8 cellular contexts compared by ENCODE assay signal in genomic region chr13:36297259-36297599, GRCh38. TPM values are rescaled to one million over a fixed set of nuclear protein-coding genes. Genes with fewer than 3 reads are reported as not detected.
DNase-seq lines count a peak whose midpoint lies in the region; ATAC-seq, FAIRE-seq and TF ChIP-seq lines count a peak whose summit lies in the region.

No MANE protein-coding gene starts in this region.

- H3K27ac ChIP-seq in HepG2 (ENCODE audit: extremely low read length, insufficient read depth, low read length) (no peak overlapping the region), thyroid gland (peak overlapping the region in 1 of 3 donors; percentile 87)

- intact Hi-C loops in HepG2 (cut with micrococcal nuclease; ENCODE audit: unreplicated experiment): no loop called here
- intact Hi-C loops in thyroid gland (cut with DNase I): no loop called here

- H3K9me3 ChIP-seq in BE2C (no peaks in the 10 kb centered on the region; the same call in 1 of the 2 replicates), HepG2 (ENCODE audit: low read length) (no peaks in the 10 kb centered on the region), thyroid gland (no peaks in the 10 kb centered on the region)

- H3K4me3 ChIP-seq in BE2C (ENCODE audit: low read depth, low read length): peak overlapping the region; percentile 72
- peak overlapping the region; percentile 38 to 69 (median 42); a peak in 5 of 6 replicates for H3K4me3 ChIP-seq in HepG2 (replicated peaks in 1 of 3; ENCODE audit: insufficient read depth in 1 of 3, low read depth in 2 of 3, low read length in 3 of 3)
- peak overlapping the region; percentile 35 to 58 (median 39) for H3K4me3 ChIP-seq in thyroid gland (replicated peaks in 1 of 3)

- no peaks in the 10 kb centered on the region for H3K79me2 ChIP-seq in HepG2 (ENCODE audit: insufficient read depth, low read length)

- no peak for TF ChIP-seq RAD21 in HepG2 (CRISPR knock-in tag; IDR thresholded peaks at IDR 0.05)

- peak overlapping the region; percentile 63 for H2AFZ ChIP-seq in HepG2 (ENCODE audit: low read length)

- ATAC-seq in GM19372 (IDR thresholded peaks at IDR 0.05; ENCODE audit: low read depth, unreplicated experiment) (peak; percentile 61), HepG2 (no peak)

- H3K36me3 ChIP-seq in BE2C (no peaks in the 10 kb centered on the region), HepG2 (replicated peaks in 1 of 2; ENCODE audit: control insufficient read depth in 1 of 2, insufficient read depth in 2 of 2, low read length in 2 of 2) (no peaks in the 10 kb centered on the region), thyroid gland (no peaks in the 10 kb centered on the region)

- peak overlapping the region; percentile 75 for H3K4me2 ChIP-seq in HepG2 (ENCODE audit: low read depth, low read length)

- 6% methylated on average over 5 of the region's 11 CpGs for WGBS in HepG2 (ENCODE audit: low lambda C conversion rate)
- 9% methylated on average over 11 of the region's 11 CpGs for WGBS in thyroid gland, 2 donors

- in situ Hi-C loops in T47D (cut with HindIII; ENCODE audit: low pct_unique_long_range_greater_than_20kb, low sequenced_read_pairs): no loop called here
- in situ Hi-C loops in HepG2 (cut with HindIII; ENCODE audit: extremely low pct_ligation_motif_present, low pct_unique_long_range_greater_than_20kb): no loop called here

- FAIRE-seq in HepG2 (lab: Jason Lieb, UNC): no peak

- TF ChIP-seq EP300 in HepG2 (IDR thresholded peaks at IDR 0.05; ENCODE audit: low read depth in 2 of 2, low read length in 2 of 2) (no peak), HepG2 (CRISPR knock-in tag; IDR thresholded peaks at IDR 0.05; ENCODE audit: borderline replicate concordance) (no peak)

- TF ChIP-seq CTCF in BE2C (IDR thresholded peaks at IDR 0.05; ENCODE audit: low read depth, low read length) (no peak), HepG2 (CRISPR knock-in tag; IDR thresholded peaks at IDR 0.05) (no peak), thyroid gland (IDR thresholded peaks at IDR 0.05) (no peak)

- CTCF ChIA-PET in HepG2 (lab: Yijun Ruan, JAX; ENCODE audit: low intra/inter-chr PET ratio, low total read pairs): no interaction called here

- TSS peak; percentile 69 for BruUV-seq in HepG2 (replicated peaks; lab: Mats Ljungman, UMichigan)

- H3K4me1 ChIP-seq in BE2C (no peaks in the 10 kb centered on the region), HepG2 (ENCODE audit: insufficient read depth, low read length) (no peaks in the 10 kb centered on the region), thyroid gland (peaks cover 5 to 7% of the 10 kb centered on the region in 2 donors)

- H4K20me1 ChIP-seq in HepG2 (ENCODE audit: insufficient read depth, low read length): no peaks in the 10 kb centered on the region

- no peak for TF ChIP-seq POLR2A in HepG2 (IDR thresholded peaks at IDR 0.05; ENCODE audit: insufficient read depth in 1 of 2, low read depth in 2 of 2, low read length in 2 of 2)
- no peak for TF ChIP-seq POLR2A in thyroid gland (IDR thresholded peaks at IDR 0.05)

- peak overlapping the region; percentile 49; the same call in 1 of the 2 replicates for H3K9ac ChIP-seq in HepG2 (ENCODE audit: insufficient read depth, low read depth, low read length)

- H3K27me3 ChIP-seq in BE2C (peaks cover 4% of the 10 kb centered on the region; the same call in 1 of the 2 replicates), HepG2 (ENCODE audit: control insufficient read depth in 1 of 2, insufficient read depth in 2 of 2, low read length in 2 of 2) (peaks cover 0 to 7% of the 10 kb centered on the region in 2 experiments; a peak in 3 of 5 replicates), thyroid gland (no peaks in the 10 kb centered on the region)

- no peak for DNase-seq in BE2C
- DNase-seq in LHCN-M2 (ENCODE audit: low read depth): peak; percentile 49
- DNase-seq in T47D (ENCODE audit: low read depth in 1 of 2, low spot score in 1 of 2): peak; percentile 17 to 48
- DNase-seq in HepG2 (ENCODE audit: low spot score): no peak
- no peak for DNase-seq in thyroid gland
- DNase-seq in central memory CD4-positive, alpha-beta T cell: no peak
- no peak for DNase-seq in cerebellar cortex (ENCODE audit: low spot score)

- POLR2A ChIA-PET in HepG2 (lab: Yijun Ruan, JAX): interaction anchor here (1.4 kb wide), 1 partner anchor 50 kb away, joined by 3 read pairs; no protein-coding TSS in a partner anchor

TF ChIP-seq in HepG2, 621 proteins besides CTCF, POLR2A, EP300 and RAD21:
- no peak for TF ChIP-seq ZNF644 (CRISPR knock-in tag; IDR thresholded peaks at IDR 0.05; ENCODE audit: low read depth)
- TF ChIP-seq HMGA1 (CRISPR knock-in tag; conservative IDR thresholded peaks at IDR 0.05): no peak

RNA-seq across cellular contexts. Expression of gene CCDC169, which starts 0.4 kb away (rescaled TPM):
- 2.6 TPM for polyA plus RNA-seq in BE2C (2012; ENCODE audit: insufficient read depth, insufficient read length, low read depth)
- total RNA-seq in LHCN-M2 (2014; rRNA removed): 6.5 and 8.1 TPM in 2 replicates
- 3.3 TPM for polyA plus RNA-seq in LHCN-M2 (2012)
- total RNA-seq in HepG2 (2016; rRNA removed; fragmentation: Illumina TruSeq; extraction: Trizol): 0.33 and 0.38 TPM in 2 replicates
- total RNA-seq in HepG2 (2016; cell fraction: cytosol; rRNA removed; fragmentation: Illumina TruSeq; extraction: Trizol; ENCODE audit: low read depth): 0.30 TPM in 1 of 2 replicates, not detected in the other
- 0.17 and 0.33 TPM in 2 replicates for total RNA-seq in HepG2 (2016; cell fraction: insoluble cytoplasmic fraction; rRNA removed; fragmentation: Illumina TruSeq; extraction: Trizol)
- total RNA-seq in HepG2 (2016; cell fraction: membrane; rRNA removed; fragmentation: Illumina TruSeq; extraction: Trizol): 0.31 and 0.74 TPM in 2 replicates
- not detected in 2 replicates for total RNA-seq in HepG2 (2016; cell fraction: nucleus; rRNA removed; fragmentation: Illumina TruSeq; extraction: Trizol)
- 0.25 and 0.27 TPM in 2 replicates for polyA plus RNA-seq in HepG2 (2011; rRNA removed)
- polyA plus RNA-seq in HepG2 (2011; cell fraction: cytosol; rRNA removed): 0.05 and 0.08 TPM in 2 replicates
- polyA plus RNA-seq in HepG2 (2011; cell fraction: nucleus; rRNA removed): 0.16 and 0.35 TPM in 2 replicates
- 0.16 and 0.32 TPM in 2 replicates for polyA plus RNA-seq in HepG2 (2012)
- polyA plus RNA-seq in HepG2 (2016; cell fraction: cytosol; fragmentation: Illumina TruSeq; extraction: Trizol; ENCODE audit: low read depth): 0.12 and 0.23 TPM in 2 replicates
- 0.52 and 0.57 TPM in 2 replicates for polyA plus RNA-seq in HepG2 (2016; cell fraction: insoluble cytoplasmic fraction; fragmentation: Illumina TruSeq; extraction: Trizol; ENCODE audit: low read depth)
- 0.49 and 0.66 TPM in 2 replicates for polyA plus RNA-seq in HepG2 (2016; cell fraction: membrane; fragmentation: Illumina TruSeq; extraction: Trizol; ENCODE audit: low read depth)
- polyA plus RNA-seq in HepG2 (2016; cell fraction: nucleus; fragmentation: Illumina TruSeq; extraction: Trizol; ENCODE audit: insufficient read depth, low read depth): 0.21 TPM in 1 of 2 replicates, not detected in the other
- 1.5 TPM in 1 of 2 replicates, not detected in the other for polyA minus RNA-seq in HepG2 (2011; rRNA and poly(A)+ RNA removed; ENCODE audit: low replicate concordance)
- polyA minus RNA-seq in HepG2 (2011; cell fraction: cytosol; rRNA and poly(A)+ RNA removed): not detected in 2 replicates
- 1.3 and 1.5 TPM in 2 replicates for polyA minus RNA-seq in HepG2 (2011; cell fraction: nucleus; rRNA and poly(A)+ RNA removed)
- total RNA-seq in thyroid gland: 1 to 10 TPM in 2 of 4 donors, under 1 TPM in 2; 0.38 to 4.0 (median 2.1) TPM

RNA-seq across cellular contexts. Expression of gene SPART, which starts 49.0 kb away (rescaled TPM):
- polyA plus RNA-seq in BE2C (2012; ENCODE audit: insufficient read depth, insufficient read length, low read depth): 7.6 TPM
- 107 and 117 TPM in 2 replicates for total RNA-seq in LHCN-M2 (2014; rRNA removed)
- 43.5 TPM for polyA plus RNA-seq in LHCN-M2 (2012)
- total RNA-seq in HepG2 (2016; rRNA removed; fragmentation: Illumina TruSeq; extraction: Trizol): 28.8 and 48.6 TPM in 2 replicates
- total RNA-seq in HepG2 (2016; cell fraction: cytosol; rRNA removed; fragmentation: Illumina TruSeq; extraction: Trizol; ENCODE audit: low read depth): 3.5 and 4.4 TPM in 2 replicates
- total RNA-seq in HepG2 (2016; cell fraction: insoluble cytoplasmic fraction; rRNA removed; fragmentation: Illumina TruSeq; extraction: Trizol): 29.4 and 52.4 TPM in 2 replicates
- total RNA-seq in HepG2 (2016; cell fraction: membrane; rRNA removed; fragmentation: Illumina TruSeq; extraction: Trizol): 9.5 and 10.5 TPM in 2 replicates
- total RNA-seq in HepG2 (2016; cell fraction: nucleus; rRNA removed; fragmentation: Illumina TruSeq; extraction: Trizol): 12.3 and 19.0 TPM in 2 replicates
- polyA plus RNA-seq in HepG2 (2011; rRNA removed): 7.4 and 8.9 TPM in 2 replicates
- polyA plus RNA-seq in HepG2 (2011; cell fraction: cytosol; rRNA removed): 7.4 and 10.6 TPM in 2 replicates
- polyA plus RNA-seq in HepG2 (2011; cell fraction: nucleus; rRNA removed): 6.5 and 8.0 TPM in 2 replicates
- 11.6 and 15.3 TPM in 2 replicates for polyA plus RNA-seq in HepG2 (2012)
- 0.89 and 1.4 TPM in 2 replicates for polyA plus RNA-seq in HepG2 (2016; cell fraction: cytosol; fragmentation: Illumina TruSeq; extraction: Trizol; ENCODE audit: low read depth)
- polyA plus RNA-seq in HepG2 (2016; cell fraction: insoluble cytoplasmic fraction; fragmentation: Illumina TruSeq; extraction: Trizol; ENCODE audit: low read depth): 43.6 and 44.6 TPM in 2 replicates
- polyA plus RNA-seq in HepG2 (2016; cell fraction: membrane; fragmentation: Illumina TruSeq; extraction: Trizol; ENCODE audit: low read depth): 3.1 and 4.3 TPM in 2 replicates
- polyA plus RNA-seq in HepG2 (2016; cell fraction: nucleus; fragmentation: Illumina TruSeq; extraction: Trizol; ENCODE audit: insufficient read depth, low read depth): 22.8 and 31.5 TPM in 2 replicates
- 2.5 and 17.4 TPM in 2 replicates for polyA minus RNA-seq in HepG2 (2011; rRNA and poly(A)+ RNA removed; ENCODE audit: low replicate concordance)
- 11.7 and 15.1 TPM in 2 replicates for polyA minus RNA-seq in HepG2 (2011; cell fraction: cytosol; rRNA and poly(A)+ RNA removed)
- 7.7 and 10.9 TPM in 2 replicates for polyA minus RNA-seq in HepG2 (2011; cell fraction: nucleus; rRNA and poly(A)+ RNA removed)
- 10 to 100 TPM; 63.1 to 86.9 (median 77.5) TPM for total RNA-seq in thyroid gland

Comparison
In these comparisons a context has a peak if more than half of its experiments do, and no peak if none do; other contexts are left out.
1. DNase-seq: peak in LHCN-M2 (single experiment) and T47D (2 of 2); none in BE2C (single experiment), HepG2 (single experiment), thyroid gland (0 of 2), central memory CD4-positive, alpha-beta T cell (single experiment) and cerebellar cortex (single experiment).
2. Peak in every context shown above with its lines, with median percentiles within 50 percentile points of each other: H3K4me3 ChIP-seq.